In the genomic region with DNA sequence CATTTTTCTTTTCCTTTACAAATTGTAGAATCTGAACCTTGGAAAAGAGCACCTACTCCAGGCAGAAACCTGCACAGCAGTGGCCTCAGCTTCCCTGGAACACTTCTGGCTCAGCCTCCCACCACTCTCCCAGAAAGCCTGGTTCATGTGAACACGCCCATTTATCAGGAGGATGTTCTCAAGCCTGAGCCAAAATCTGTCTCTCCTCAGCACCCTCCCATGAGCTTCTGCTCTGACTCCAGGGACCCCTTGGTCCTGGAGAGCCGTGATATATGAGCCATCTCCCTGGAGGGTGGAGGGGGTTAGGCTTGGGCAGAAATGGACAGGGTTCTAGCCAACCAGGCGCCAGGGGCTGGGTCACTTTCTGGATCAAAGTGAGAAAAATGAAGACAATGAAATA, we compare ENCODE assay signal across 2 cellular contexts.
TF ChIP-seq lines count a peak whose summit lies in the region.

No MANE protein-coding gene starts in this region.

TF ChIP-seq in IMR-90, 13 proteins besides CTCF, POLR2A, EP300 and RAD21:
- TF ChIP-seq MAFK (IDR thresholded peaks at IDR 0.05; ENCODE audit: low read depth, low read length), result no peak
- TF ChIP-seq FOS (IDR thresholded peaks at IDR 0.05; ENCODE audit: low read depth, low read length), result no peak
- TF ChIP-seq USF2 (IDR thresholded peaks at IDR 0.05; ENCODE audit: low read depth, low read length), result no peak
- TF ChIP-seq, protein P1, sequence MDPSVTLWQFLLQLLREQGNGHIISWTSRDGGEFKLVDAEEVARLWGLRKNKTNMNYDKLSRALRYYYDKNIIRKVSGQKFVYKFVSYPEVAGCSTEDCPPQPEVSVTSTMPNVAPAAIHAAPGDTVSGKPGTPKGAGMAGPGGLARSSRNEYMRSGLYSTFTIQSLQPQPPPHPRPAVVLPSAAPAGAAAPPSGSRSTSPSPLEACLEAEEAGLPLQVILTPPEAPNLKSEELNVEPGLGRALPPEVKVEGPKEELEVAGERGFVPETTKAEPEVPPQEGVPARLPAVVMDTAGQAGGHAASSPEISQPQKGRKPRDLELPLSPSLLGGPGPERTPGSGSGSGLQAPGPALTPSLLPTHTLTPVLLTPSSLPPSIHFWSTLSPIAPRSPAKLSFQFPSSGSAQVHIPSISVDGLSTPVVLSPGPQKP (IDR thresholded peaks at IDR 0.05; ENCODE audit: borderline replicate concordance, low read depth, low read length), result no peak
- no peak for TF ChIP-seq MAZ (IDR thresholded peaks at IDR 0.05; ENCODE audit: borderline replicate concordance, low read depth, low read length)
- TF ChIP-seq MXI1 (IDR thresholded peaks at IDR 0.05; ENCODE audit: borderline replicate concordance, low read depth, low read length), result no peak
- TF ChIP-seq NFE2L2 (IDR thresholded peaks at IDR 0.05; ENCODE audit: low read depth, low read length), result no peak
- no peak for TF ChIP-seq RCOR1 (IDR thresholded peaks at IDR 0.05; ENCODE audit: insufficient replicate concordance, low read length)
- TF ChIP-seq CHD1 (IDR thresholded peaks at IDR 0.05; ENCODE audit: low read depth, low read length), result no peak
- TF ChIP-seq RFX5 (IDR thresholded peaks at IDR 0.05; ENCODE audit: low read depth, low read length), result no peak
- TF ChIP-seq CEBPB (IDR thresholded peaks at IDR 0.05; ENCODE audit: low read depth, low read length), result no peak

TF ChIP-seq in K562, 482 proteins besides CTCF, POLR2A, EP300 and RAD21:
- TF ChIP-seq DMBX1 (CRISPR knock-in tag; IDR thresholded peaks at IDR 0.05; ENCODE audit: borderline replicate concordance), result no peak
- no peak for TF ChIP-seq TARDBP (IDR thresholded peaks at IDR 0.05)
- no peak for TF ChIP-seq ZHX1 (conservative IDR thresholded peaks at IDR 0.05; ENCODE audit: low read length)
- no peak for TF ChIP-seq THAP12 (CRISPR knock-in tag; IDR thresholded peaks at IDR 0.05)
- no peak for TF ChIP-seq POLR2AphosphoS2 (IDR thresholded peaks at IDR 0.05; ENCODE audit: low read length)
- no peak for TF ChIP-seq HDAC1 (IDR thresholded peaks at IDR 0.05)
